In the genomic region with DNA sequence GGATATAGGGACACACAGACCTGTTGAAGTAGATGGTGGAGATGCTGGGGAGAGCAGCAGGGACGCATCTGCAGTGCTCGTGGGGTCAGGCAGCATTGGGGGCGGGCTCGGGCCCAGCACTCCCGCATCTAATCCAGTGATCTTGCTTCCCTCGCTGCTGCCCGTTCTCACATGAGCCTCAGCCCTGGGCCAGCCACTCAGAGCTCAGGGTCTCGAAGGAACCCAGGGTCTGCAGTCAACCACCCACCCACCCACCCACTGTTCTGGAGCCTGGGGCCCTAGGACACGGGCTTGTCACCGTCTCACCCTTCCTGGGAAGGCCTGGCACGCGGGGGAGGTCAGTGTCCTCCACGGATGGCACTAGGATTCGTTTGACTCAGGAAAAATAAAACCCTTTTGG, we compare ENCODE assay signal across 29 cellular contexts.
DNase-seq lines count a peak whose midpoint lies in the region; ATAC-seq and TF ChIP-seq lines count a peak whose summit lies in the region.
"Had no signal": no experiment of that assay in that cellular context is flagged by ENCODE, and none has a peak within 500 bp of the region (broad histone marks: within the 10 kb centered on the region; RNA-seq: fewer than 3 reads in every experiment).

No MANE protein-coding gene starts in this region.

- no peaks in the 10 kb centered on the region for H3K9me3 Mint-ChIP-seq in activated naive CD8-positive, alpha-beta T cell treated with anti-CD3 and anti-CD28 coated beads, Interleukin-2, amount 10 ng/mL, durations not matched to agents 7 days and 5 days
- no peaks in the 10 kb centered on the region for H3K9me3 Mint-ChIP-seq in activated naive CD8-positive, alpha-beta T cell treated with anti-CD3 and anti-CD28 coated beads, Interleukin-2, amount 50 U/mL, for 24 hours
- no peaks in the 10 kb centered on the region for H3K9me3 Mint-ChIP-seq in chondrocyte (ENCODE audit: low read depth)
- H3K9me3 Mint-ChIP-seq: activated CD4-positive, alpha-beta T cell treated with anti-CD3 and anti-CD28 coated beads, Interleukin-2, amount 10 ng/mL, durations not matched to agents 24 days and 14 days; activated naive CD4-positive, alpha-beta T cell treated with anti-CD3 and anti-CD28 coated beads, Interleukin-2, amount 50 U/mL, for 72 hours; activated T-helper 1 cell treated with anti-CD3 and anti-CD28 coated beads, Interleukin-12 subunit alpha, Interleukin-12 subunit beta, Interleukin-2, Interleukin-4 antibody, amounts not matched to agents 30 ng/mL and 10 ng/mL and 1 ng/mL, durations not matched to agents 14 hours and 24 hours and 36 hours; immature natural killer cell; naive B cell had no signal

- no peaks in the 10 kb centered on the region for H3K27me3 Mint-ChIP-seq in activated naive CD8-positive, alpha-beta T cell treated with anti-CD3 and anti-CD28 coated beads, Interleukin-2, amount 10 ng/mL, durations not matched to agents 7 days and 5 days
- H3K27me3 Mint-ChIP-seq in activated naive CD8-positive, alpha-beta T cell treated with anti-CD3 and anti-CD28 coated beads, Interleukin-2, amount 50 U/mL, for 24 hours, result no peaks in the 10 kb centered on the region
- H3K27me3 Mint-ChIP-seq in chondrocyte (ENCODE audit: low read depth), result no peaks in the 10 kb centered on the region
- H3K27me3 Mint-ChIP-seq: activated CD4-positive, alpha-beta T cell treated with anti-CD3 and anti-CD28 coated beads, Interleukin-2, amount 10 ng/mL, durations not matched to agents 24 days and 14 days; CD4-positive, alpha-beta memory T cell; naive B cell had no signal

- H3K9me2 ChIP-seq in OCI-LY7 (ENCODE audit: insufficient read depth, low read length), result no peaks in the 10 kb centered on the region

- no peaks in the 10 kb centered on the region for H3K36me3 Mint-ChIP-seq in activated naive CD8-positive, alpha-beta T cell treated with anti-CD3 and anti-CD28 coated beads, Interleukin-2, amount 10 ng/mL, durations not matched to agents 7 days and 5 days
- peaks cover 9% of the 10 kb centered on the region for H3K36me3 Mint-ChIP-seq in activated naive CD8-positive, alpha-beta T cell treated with anti-CD3 and anti-CD28 coated beads, Interleukin-2, amount 50 U/mL, for 24 hours (ENCODE audit: low read depth)
- H3K36me3 Mint-ChIP-seq in chondrocyte (ENCODE audit: low read depth), result peaks cover 2% of the 10 kb centered on the region

- CTCF ChIA-PET in OCI-LY7 (lab: Charles Lee; ENCODE audit: unreplicated experiment), result no interaction called here

- POLR2A ChIA-PET in activated naive CD8-positive, alpha-beta T cell treated with anti-CD3 and anti-CD28 coated beads, Interleukin-2, amount 10 ng/mL, durations not matched to agents 7 days and 5 days (lab: Charles Lee), result no interaction called here
- POLR2A ChIA-PET in OCI-LY7 (lab: Charles Lee), result no interaction called here

- H3K4me1 ChIP-seq in ovary (ENCODE audit: insufficient read depth), result no peaks in the 10 kb centered on the region
- peaks cover 0 to 10% (median 0%) of the 10 kb centered on the region in 4 donors for H3K4me1 ChIP-seq in upper lobe of left lung
- peaks cover 5% of the 10 kb centered on the region for H3K4me1 ChIP-seq in OCI-LY7 (ENCODE audit: insufficient read depth, low read length, poor library complexity, severe bottlenecking)
- H3K4me1 ChIP-seq: ascending aorta, colonic mucosa, Peyer's patch, testis, vagina had no signal

- H3K4me3 ChIP-seq in ovary (no peak overlapping the region), upper lobe of left lung (no peak overlapping the region), OCI-LY7 (ENCODE audit: low read depth, low read length, poor library complexity, severe bottlenecking) (no peak overlapping the region)
- H3K4me3 ChIP-seq: ascending aorta, colonic mucosa, GM23248, Peyer's patch, testis, vagina had no signal

- peak; percentile 7 for DNase-seq in activated naive CD8-positive, alpha-beta T cell treated with anti-CD3 and anti-CD28 coated beads, Interleukin-2, amount 10 ng/mL, durations not matched to agents 7 days and 5 days
- no peak for DNase-seq in activated naive CD8-positive, alpha-beta T cell treated with anti-CD3 and anti-CD28 coated beads, Interleukin-2, amount 50 U/mL, for 24 hours
- DNase-seq in chondrocyte (ENCODE audit: low spot score) (peak; percentile 53), ovary (peak in 4 of 5 donors; percentile 4 to 16 (median 6)), upper lobe of left lung (peak; percentile 15 to 50), NCI-H524 treated with DMSO at 0.1 percent for 48 hours (lab: John Stamatoyannopoulos, UW) (no peak), NCI-H526 (lab: John Stamatoyannopoulos, UW) (no peak), OCI-LY7 (ENCODE audit: low spot score) (no peak)
- DNase-seq: activated CD4-positive, alpha-beta T cell treated with anti-CD3 and anti-CD28 coated beads, Interleukin-2, amount 10 ng/mL, durations not matched to agents 24 days and 14 days; CD4-positive, alpha-beta memory T cell; colonic mucosa; effector CD8-positive, alpha-beta T cell; hypothalamus; immature natural killer cell; left ventricle myocardium superior; naive B cell; NCI-H2107; NCI-H774; SIG-M5; small intestine; stimulated activated naive CD4-positive, alpha-beta T cell treated with Interleukin-2 at 50 U/mL for 16 hours; testis had no signal

- H3K4me3 Mint-ChIP-seq in activated naive CD8-positive, alpha-beta T cell treated with anti-CD3 and anti-CD28 coated beads, Interleukin-2, amount 10 ng/mL, durations not matched to agents 7 days and 5 days, result no peak overlapping the region
- H3K4me3 Mint-ChIP-seq in activated naive CD8-positive, alpha-beta T cell treated with anti-CD3 and anti-CD28 coated beads, Interleukin-2, amount 50 U/mL, for 24 hours, result no peak overlapping the region
- H3K4me3 Mint-ChIP-seq in chondrocyte (ENCODE audit: unreplicated experiment), result no peak overlapping the region
- H3K4me3 Mint-ChIP-seq: activated CD4-positive, alpha-beta T cell treated with anti-CD3 and anti-CD28 coated beads, Interleukin-2, amount 10 ng/mL, durations not matched to agents 24 days and 14 days; activated T-helper 1 cell treated with anti-CD3 and anti-CD28 coated beads, Interleukin-12 subunit alpha, Interleukin-12 subunit beta, Interleukin-2, Interleukin-4 antibody, amounts not matched to agents 30 ng/mL and 10 ng/mL and 1 ng/mL, durations not matched to agents 14 hours and 24 hours and 36 hours; CD4-positive, alpha-beta memory T cell; immature natural killer cell; naive B cell had no signal

- H3K27me3 ChIP-seq in ovary (no peaks in the 10 kb centered on the region), upper lobe of left lung (no peaks in the 10 kb centered on the region)
- H3K27me3 ChIP-seq: ascending aorta, colonic mucosa, Peyer's patch, testis, vagina had no signal

- no TSS peak for BruUV-seq in OCI-LY7 (replicated peaks; lab: Mats Ljungman, UMichigan)

- H3K27ac Mint-ChIP-seq in activated naive CD8-positive, alpha-beta T cell treated with anti-CD3 and anti-CD28 coated beads, Interleukin-2, amount 10 ng/mL, durations not matched to agents 7 days and 5 days, result no peak overlapping the region
- no peak overlapping the region for H3K27ac Mint-ChIP-seq in activated naive CD8-positive, alpha-beta T cell treated with anti-CD3 and anti-CD28 coated beads, Interleukin-2, amount 50 U/mL, for 24 hours
- H3K27ac Mint-ChIP-seq in chondrocyte (ENCODE audit: unreplicated experiment), result no peak overlapping the region
- H3K27ac Mint-ChIP-seq: activated CD4-positive, alpha-beta T cell treated with anti-CD3 and anti-CD28 coated beads, Interleukin-2, amount 10 ng/mL, durations not matched to agents 24 days and 14 days; activated T-helper 1 cell treated with anti-CD3 and anti-CD28 coated beads, Interleukin-12 subunit alpha, Interleukin-12 subunit beta, Interleukin-2, Interleukin-4 antibody, amounts not matched to agents 30 ng/mL and 10 ng/mL and 1 ng/mL, durations not matched to agents 14 hours and 24 hours and 36 hours; immature natural killer cell had no signal

- no peak overlapping the region for H3K4me2 ChIP-seq in OCI-LY7 (ENCODE audit: low read length)

- intact Hi-C loops in ovary (cut with DNase I), result no loop called here
- intact Hi-C loops in OCI-LY7 (cut with micrococcal nuclease; ENCODE audit: unreplicated experiment), result no loop called here

- ATAC-seq in activated naive CD8-positive, alpha-beta T cell treated with anti-CD3 and anti-CD28 coated beads, Interleukin-2, amount 10 ng/mL, durations not matched to agents 7 days and 5 days (ENCODE audit: low read depth), result no peak
- ATAC-seq in activated naive CD8-positive, alpha-beta T cell treated with anti-CD3 and anti-CD28 coated beads, Interleukin-2, amount 50 U/mL, for 24 hours, result no peak
- ATAC-seq in upper lobe of left lung (ENCODE audit: low FRiP score in 2 of 2), result no peak
- ATAC-seq: activated naive CD4-positive, alpha-beta T cell treated with anti-CD3 and anti-CD28 coated beads, Interleukin-2, amount 50 U/mL, for 72 hours; left ventricle myocardium superior had no signal

- H4K20me1 ChIP-seq in OCI-LY7 (ENCODE audit: insufficient read depth, low read length), result no peaks in the 10 kb centered on the region

- TF ChIP-seq POLR2A in ovary (IDR thresholded peaks at IDR 0.05) (no peak), upper lobe of left lung (IDR thresholded peaks at IDR 0.05) (no peak)

- no peaks in the 10 kb centered on the region for H3K4me1 Mint-ChIP-seq in activated naive CD8-positive, alpha-beta T cell treated with anti-CD3 and anti-CD28 coated beads, Interleukin-2, amount 10 ng/mL, durations not matched to agents 7 days and 5 days
- no peaks in the 10 kb centered on the region for H3K4me1 Mint-ChIP-seq in activated naive CD8-positive, alpha-beta T cell treated with anti-CD3 and anti-CD28 coated beads, Interleukin-2, amount 50 U/mL, for 24 hours
- no peaks in the 10 kb centered on the region for H3K4me1 Mint-ChIP-seq in chondrocyte (ENCODE audit: low read depth)
- H3K4me1 Mint-ChIP-seq: activated CD4-positive, alpha-beta T cell treated with anti-CD3 and anti-CD28 coated beads, Interleukin-2, amount 10 ng/mL, durations not matched to agents 24 days and 14 days had no signal

- no peaks in the 10 kb centered on the region for H3K9me3 ChIP-seq in ovary
- H3K9me3 ChIP-seq in upper lobe of left lung, result no peaks in the 10 kb centered on the region
- 0 out of 2 replicates have a peak, but pooled peaks cover 3% of the 10 kb centered on the region for H3K9me3 ChIP-seq in OCI-LY7 (ENCODE audit: low read length)
- H3K9me3 ChIP-seq: ascending aorta, colonic mucosa, Peyer's patch, testis, vagina had no signal

- H3K27ac ChIP-seq in ovary (no peak overlapping the region), upper lobe of left lung (no peak overlapping the region), OCI-LY7 (ENCODE audit: low read depth, low read length, poor library complexity, severe bottlenecking) (no peak overlapping the region)
- H3K27ac ChIP-seq: ascending aorta, colonic mucosa, epithelial cell of prostate, GM23248, Peyer's patch, testis, vagina had no signal

- no peak for TF ChIP-seq CTCF in chondrocyte (IDR thresholded peaks at IDR 0.05)
- no peak for TF ChIP-seq CTCF in ovary (IDR thresholded peaks at IDR 0.05)
- TF ChIP-seq CTCF in upper lobe of left lung (IDR thresholded peaks at IDR 0.05), result no peak
- TF ChIP-seq CTCF in OCI-LY7 (conservative IDR thresholded peaks at IDR 0.05; ENCODE audit: low read length), result no peak

- TF ChIP-seq EP300 in ovary (IDR thresholded peaks at IDR 0.05) (no peak), upper lobe of left lung (IDR thresholded peaks at IDR 0.05) (no peak)

- no peaks in the 10 kb centered on the region for H3K36me3 ChIP-seq in ovary
- H3K36me3 ChIP-seq in upper lobe of left lung, result peaks cover 0 to 14% (median 0%) of the 10 kb centered on the region in 4 donors
- H3K36me3 ChIP-seq in OCI-LY7 (ENCODE audit: insufficient read depth, low read length), result peaks cover 7% of the 10 kb centered on the region; the same call in 1 of the 2 replicates
- H3K36me3 ChIP-seq: colonic mucosa, vagina had no signal

- no peaks in the 10 kb centered on the region for H3K79me2 ChIP-seq in OCI-LY7 (ENCODE audit: insufficient read depth, low read depth, low read length)

- H2AFZ ChIP-seq in OCI-LY7 (ENCODE audit: low read length), result no peak overlapping the region
- H2AFZ ChIP-seq: GM23248 had no signal

- WGBS in ovary, 3 donors, result 94 to 96% (median 95%) methylated on average over 14 of the region's 14 CpGs
- WGBS in upper lobe of left lung, 2 donors, result 93 to 97% methylated on average over 7 to 14 of the region's 14 CpGs

Comparison
In these comparisons a context has a peak if more than half of its experiments do, and no peak if none do; other contexts are left out.
1. DNase-seq: peak in activated naive CD8-positive, alpha-beta T cell treated with anti-CD3 and anti-CD28 coated beads, Interleukin-2, amount 10 ng/mL, durations not matched to agents 7 days and 5 days (single experiment), chondrocyte (single experiment), ovary (4 of 5) and upper lobe of left lung (2 of 2); none in activated naive CD8-positive, alpha-beta T cell treated with anti-CD3 and anti-CD28 coated beads, Interleukin-2, amount 50 U/mL, for 24 hours (single experiment), NCI-H524 treated with DMSO at 0.1 percent for 48 hours (single experiment), NCI-H526 (0 of 2) and OCI-LY7 (single experiment).